ENCODE assay signal across 9 cellular contexts in genomic region chr3:39707314-39707909, GRCh38.
A peak's percentile ranks its signal among the peaks of the same experiment; 100 is the strongest.
DNase-seq lines count a peak whose midpoint lies in the region; ATAC-seq and TF ChIP-seq lines count a peak whose summit lies in the region.
"Had no signal": no experiment of that assay in that cellular context is flagged by ENCODE, and none has a peak within 500 bp of the region (broad histone marks: within the 10 kb centered on the region; RNA-seq: fewer than 3 reads in every experiment).

No MANE protein-coding gene starts in this region.

- intact Hi-C loops in CD4-positive, alpha-beta memory T cell (cut with micrococcal nuclease) = no loop called here
- intact Hi-C loops in aorta (cut with DNase I) = loop anchor here (2.0 to 5.0 kb wide), 2 partner anchors 470 to 471 kb away; no protein-coding TSS in a partner anchor

- H3K9me3 Mint-ChIP-seq in CD4-positive, alpha-beta memory T cell = peaks cover 0 to 4% (median 0%) of the 10 kb centered on the region in 8 donors
- H3K9me3 Mint-ChIP-seq in endodermal cell = peaks cover 7% of the 10 kb centered on the region
- no peaks in the 10 kb centered on the region for H3K9me3 Mint-ChIP-seq in osteocyte (ENCODE audit: unreplicated experiment)

- ATAC-seq in HG02623 (IDR thresholded peaks at IDR 0.05; ENCODE audit: unreplicated experiment) (no peak), aorta (ENCODE audit: low FRiP score) (no peak)

- H3K9me3 ChIP-seq in CD4-positive, alpha-beta memory T cell (ENCODE audit: control insufficient read depth in 1 of 2, low read length in 2 of 2) = no peaks in the 10 kb centered on the region
- no peaks in the 10 kb centered on the region for H3K9me3 ChIP-seq in endodermal cell (ENCODE audit: control insufficient read depth, low read length)
- H3K9me3 ChIP-seq in aorta (ENCODE audit: control insufficient read depth, low read length) = no peaks in the 10 kb centered on the region
- H3K9me3 ChIP-seq: SJCRH30 had no signal

- TF ChIP-seq CTCF in endodermal cell (conservative IDR thresholded peaks at IDR 0.05) (peak; percentile 81), osteocyte (IDR thresholded peaks at IDR 0.05) (peak; percentile 72)

- DNase-seq in CD4-positive, alpha-beta memory T cell = peak in 4 of 5 donors; percentile 3 to 6 (median 4)
- peak; percentile 21 for DNase-seq in GM19240 (ENCODE audit: insufficient read length, low spot score)
- DNase-seq in NCI-H2029 (lab: John Stamatoyannopoulos, UW) = peak; percentile 38
- no peak for DNase-seq in endodermal cell
- DNase-seq in osteocyte (ENCODE audit: extremely low spot score, unreplicated experiment) = no peak
- no peak for DNase-seq in aorta
- no peak for DNase-seq in COR-L47 (lab: John Stamatoyannopoulos, UW)

- WGBS in endodermal cell (ENCODE audit: insufficient coverage in 1 of 2, insufficient read length in 1 of 2), 2 experiments = 40 to 42% methylated on average over 4 to 5 of the region's 5 CpGs
- WGBS in aorta, 2 donors = 15 to 16% methylated on average over 5 of the region's 5 CpGs

- H3K27ac ChIP-seq in CD4-positive, alpha-beta memory T cell (ENCODE audit: low read depth, low read length) = no peak overlapping the region
- H3K27ac ChIP-seq in endodermal cell (ENCODE audit: low read depth, low read length) = no peak overlapping the region
- H3K27ac ChIP-seq in aorta (ENCODE audit: low read depth in 1 of 2, low read length in 2 of 2) = no peak overlapping the region
- H3K27ac ChIP-seq: SJCRH30 had no signal

- no peaks in the 10 kb centered on the region for H3K36me3 Mint-ChIP-seq in CD4-positive, alpha-beta memory T cell
- H3K36me3 Mint-ChIP-seq in endodermal cell (ENCODE audit: low read depth) (no peaks in the 10 kb centered on the region), osteocyte (ENCODE audit: unreplicated experiment) (no peaks in the 10 kb centered on the region)

- no peak overlapping the region for H3K4me3 ChIP-seq in CD4-positive, alpha-beta memory T cell (ENCODE audit: low read length in 2 of 2)
- H3K4me3 ChIP-seq in endodermal cell (ENCODE audit: low read length) (no peak overlapping the region), aorta (ENCODE audit: low read length in 2 of 2) (no peak overlapping the region)
- H3K4me3 ChIP-seq: SJCRH30 had no signal

- no peak overlapping the region for H3K4me3 Mint-ChIP-seq in CD4-positive, alpha-beta memory T cell
- H3K4me3 Mint-ChIP-seq in endodermal cell (no peak overlapping the region), osteocyte (ENCODE audit: unreplicated experiment) (no peak overlapping the region)

- H3K27me3 Mint-ChIP-seq in CD4-positive, alpha-beta memory T cell = peaks cover 3 to 5% of the 10 kb centered on the region in 2 donors
- H3K27me3 Mint-ChIP-seq in endodermal cell (ENCODE audit: insufficient read depth) (peaks cover 63% of the 10 kb centered on the region), osteocyte (ENCODE audit: unreplicated experiment) (peaks cover 20% of the 10 kb centered on the region)

- POLR2A ChIA-PET in CD4-positive, alpha-beta memory T cell (lab: Charles Lee; ENCODE audit: partially characterized antibody) = no interaction called here

- CTCF ChIA-PET in CD4-positive, alpha-beta memory T cell (lab: Charles Lee; ENCODE audit: partially characterized antibody) = no interaction called here

- H3K36me3 ChIP-seq in CD4-positive, alpha-beta memory T cell (ENCODE audit: insufficient read depth, low read length) = no peaks in the 10 kb centered on the region
- H3K36me3 ChIP-seq in endodermal cell (ENCODE audit: control insufficient read depth, insufficient read depth, low read length) (no peaks in the 10 kb centered on the region), aorta (ENCODE audit: control insufficient read depth in 1 of 2, insufficient read depth in 2 of 2, low read length in 1 of 2) (no peaks in the 10 kb centered on the region)
- H3K36me3 ChIP-seq: SJCRH30 had no signal

- no peaks in the 10 kb centered on the region for H3K4me1 ChIP-seq in CD4-positive, alpha-beta memory T cell (ENCODE audit: insufficient read depth, low read length)
- H3K4me1 ChIP-seq in endodermal cell (ENCODE audit: control insufficient read depth, insufficient read depth, low read length) (no peaks in the 10 kb centered on the region), aorta (ENCODE audit: control insufficient read depth in 1 of 2, insufficient read depth in 2 of 2, low read length in 2 of 2) (no peaks in the 10 kb centered on the region)
- H3K4me1 ChIP-seq: SJCRH30 had no signal

- no peak overlapping the region for H3K27ac Mint-ChIP-seq in CD4-positive, alpha-beta memory T cell
- no peak overlapping the region for H3K27ac Mint-ChIP-seq in endodermal cell
- no peak overlapping the region for H3K27ac Mint-ChIP-seq in osteocyte (ENCODE audit: unreplicated experiment)

- H3K9ac ChIP-seq in endodermal cell (ENCODE audit: extremely low read depth, low read length, poor library complexity, severe bottlenecking) = no peak overlapping the region

- H3K4me1 Mint-ChIP-seq in CD4-positive, alpha-beta memory T cell = no peaks in the 10 kb centered on the region
- peaks cover 13% of the 10 kb centered on the region for H3K4me1 Mint-ChIP-seq in endodermal cell
- peaks cover 2% of the 10 kb centered on the region for H3K4me1 Mint-ChIP-seq in osteocyte (ENCODE audit: unreplicated experiment)

- H3K27me3 ChIP-seq in CD4-positive, alpha-beta memory T cell (ENCODE audit: insufficient read depth, low read length) = no peaks in the 10 kb centered on the region
- H3K27me3 ChIP-seq in endodermal cell (ENCODE audit: control insufficient read depth, insufficient read depth, low read length, poor library complexity, severe bottlenecking) = peaks cover 59% of the 10 kb centered on the region
- H3K27me3 ChIP-seq in aorta (ENCODE audit: control insufficient read depth in 1 of 2, insufficient read depth in 2 of 2, low read length in 1 of 2) = no peaks in the 10 kb centered on the region
- H3K27me3 ChIP-seq: SJCRH30 had no signal

Comparison
In these comparisons a context has a peak if more than half of its experiments do, and no peak if none do; other contexts are left out.
1. DNase-seq: peak in CD4-positive, alpha-beta memory T cell (4 of 5), GM19240 (single experiment) and NCI-H2029 (single experiment); none in endodermal cell (single experiment), osteocyte (single experiment), aorta (0 of 2) and COR-L47 (single experiment).